ENCODE assay signal across 8 cellular contexts in the genomic region with DNA sequence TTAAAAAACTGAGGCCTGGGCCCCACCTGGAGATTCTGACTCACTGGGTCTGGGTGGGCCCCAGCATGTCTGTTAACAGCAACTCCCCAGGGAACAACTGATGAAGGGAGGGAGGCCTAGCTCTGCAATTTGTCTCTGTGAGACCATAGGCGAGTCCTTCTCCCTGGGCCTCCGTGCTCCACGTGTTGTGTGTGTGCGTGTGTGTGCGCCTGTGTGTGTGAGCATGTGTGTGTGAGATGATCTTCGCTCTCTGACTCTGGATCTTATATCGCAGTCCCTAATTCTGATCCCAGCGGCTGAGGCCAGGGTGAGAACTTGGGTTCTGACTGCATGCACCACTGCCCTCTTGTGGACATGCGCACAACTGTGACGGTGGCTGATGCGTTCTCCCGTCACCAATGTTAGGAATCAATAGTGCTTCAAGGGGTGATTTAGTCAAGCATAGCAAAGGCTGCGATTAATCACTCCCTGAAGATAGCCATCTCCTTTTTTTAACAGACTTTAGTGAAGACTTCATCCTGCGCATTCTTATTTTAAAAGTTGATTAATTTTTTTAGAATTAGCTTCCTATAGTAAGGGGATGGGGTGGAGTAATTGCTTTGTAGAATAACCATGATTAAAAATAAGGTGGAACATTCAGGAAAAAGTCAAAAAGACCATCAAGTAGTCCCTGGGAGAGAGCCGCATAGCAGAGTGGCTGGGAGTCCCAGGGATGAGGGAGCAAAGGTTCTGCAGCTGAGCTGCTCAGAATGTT.
A peak's percentile ranks its signal among the peaks of the same experiment; 100 is the strongest.
DNase-seq lines count a peak whose midpoint lies in the region; ATAC-seq and TF ChIP-seq lines count a peak whose summit lies in the region.

No MANE protein-coding gene starts in this region.

- H3K27me3 Mint-ChIP-seq in activated naive CD8-positive, alpha-beta T cell treated with anti-CD3 and anti-CD28 coated beads, Interleukin-2, amount 50 U/mL, for 24 hours, result no peaks in the 10 kb centered on the region

- WGBS in sigmoid colon, 2 donors, result 22 to 27% methylated on average over 15 of the region's 15 CpGs

- H3K4me1 ChIP-seq in sigmoid colon, result peaks cover 0 to 18% (median 10%) of the 10 kb centered on the region in 4 donors

- ATAC-seq in HG02610 (IDR thresholded peaks at IDR 0.05; ENCODE audit: unreplicated experiment) (peak; percentile 85), left ventricle myocardium superior (peak; percentile 92)
- peak; percentile 90 for ATAC-seq in activated naive CD8-positive, alpha-beta T cell treated with anti-CD3 and anti-CD28 coated beads, Interleukin-2, amount 50 U/mL, for 24 hours

- TF ChIP-seq EP300 in sigmoid colon (IDR thresholded peaks at IDR 0.05), result no peak

- TF ChIP-seq CTCF in GM12865 (IDR thresholded peaks at IDR 0.05; ENCODE audit: insufficient read depth, low read depth, low read length, missing control alignments) (peak; percentile 86), sigmoid colon (IDR thresholded peaks at IDR 0.05) (peak; percentile 69 to 90 (median 84))

- intact Hi-C loops in left ventricle myocardium superior (cut with micrococcal nuclease), result no loop called here
- intact Hi-C loops in sigmoid colon (cut with DNase I), result loop anchor here (1.0 to 10.0 kb wide), 3 partner anchors 60 to 213 kb away; partner anchors contain the start of gene USP24

- peak overlapping the region; percentile 87 for H3K27ac Mint-ChIP-seq in activated naive CD8-positive, alpha-beta T cell treated with anti-CD3 and anti-CD28 coated beads, Interleukin-2, amount 50 U/mL, for 24 hours

- H3K36me3 Mint-ChIP-seq in activated naive CD8-positive, alpha-beta T cell treated with anti-CD3 and anti-CD28 coated beads, Interleukin-2, amount 50 U/mL, for 24 hours (ENCODE audit: low read depth), result no peaks in the 10 kb centered on the region

- peaks cover 43% of the 10 kb centered on the region for H3K4me1 Mint-ChIP-seq in activated naive CD8-positive, alpha-beta T cell treated with anti-CD3 and anti-CD28 coated beads, Interleukin-2, amount 50 U/mL, for 24 hours

- H3K36me3 ChIP-seq in sigmoid colon, result no peaks in the 10 kb centered on the region

- DNase-seq in GM12865 (ENCODE audit: low read depth) (peak; percentile 88), NCI-H1092 (lab: John Stamatoyannopoulos, UW) (peak; percentile 8), SW480 (ENCODE audit: low spot score) (peak; percentile 62), left ventricle myocardium superior (peak; percentile 87), sigmoid colon (peak; percentile 90), NCI-H187 treated with DMSO at 0.1 percent for 48 hours (lab: John Stamatoyannopoulos, UW) (no peak)
- peak; percentile 86 for DNase-seq in activated naive CD8-positive, alpha-beta T cell treated with anti-CD3 and anti-CD28 coated beads, Interleukin-2, amount 50 U/mL, for 24 hours

- H3K27me3 ChIP-seq in sigmoid colon, result no peaks in the 10 kb centered on the region

- H3K27ac ChIP-seq in sigmoid colon, result no peak overlapping the region

- H3K9me3 ChIP-seq in sigmoid colon, result no peaks in the 10 kb centered on the region

- H3K4me3 ChIP-seq in GM12865 (ENCODE audit: low read depth, low read length) (no peak overlapping the region), sigmoid colon (no peak overlapping the region)

- H3K9me3 Mint-ChIP-seq in activated naive CD8-positive, alpha-beta T cell treated with anti-CD3 and anti-CD28 coated beads, Interleukin-2, amount 50 U/mL, for 24 hours, result no peaks in the 10 kb centered on the region

- peak overlapping the region; percentile 28 for H3K4me3 Mint-ChIP-seq in activated naive CD8-positive, alpha-beta T cell treated with anti-CD3 and anti-CD28 coated beads, Interleukin-2, amount 50 U/mL, for 24 hours

- no peak for TF ChIP-seq POLR2A in sigmoid colon (IDR thresholded peaks at IDR 0.05)
